ENCODE assay signal across 14 cellular contexts in genomic region chr2:237465515-237466227, GRCh38. TPM values are rescaled to one million over a fixed set of nuclear protein-coding genes. Genes with fewer than 3 reads are reported as not detected.
DNase-seq lines count a peak whose midpoint lies in the region; ATAC-seq and TF ChIP-seq lines count a peak whose summit lies in the region.
"Had no signal": no experiment of that assay in that cellular context is flagged by ENCODE, and none has a peak within 500 bp of the region (broad histone marks: within the 10 kb centered on the region; RNA-seq: fewer than 3 reads in every experiment).

No MANE protein-coding gene starts in this region.

- CTCF ChIA-PET in Calu3 (lab: Charles Lee) = no interaction called here

- no peak overlapping the region for H3K27ac ChIP-seq in coronary artery
- no peak overlapping the region for H3K27ac ChIP-seq in SJCRH30

- no peaks in the 10 kb centered on the region for H3K4me1 ChIP-seq in SJCRH30
- H3K4me1 ChIP-seq: esophagus squamous epithelium had no signal

- H3K4me1 Mint-ChIP-seq in Calu3 (ENCODE audit: low read depth, unreplicated experiment) = peaks cover 8% of the 10 kb centered on the region

- no peak for DNase-seq in Calu3
- DNase-seq in NOMO-1 treated with DMSO at 0.1 percent for 48 hours (lab: John Stamatoyannopoulos, UW; ENCODE audit: unreplicated experiment) = peak; percentile 79
- DNase-seq in coronary artery (ENCODE audit: low spot score) = peak; percentile 62
- DNase-seq in non-pigmented ciliary epithelial cell (ENCODE audit: low read depth) = peak; percentile 98
- DNase-seq in iPS-NIHi7 (ENCODE audit: extremely low spot score) = no peak
- no peak for DNase-seq in SJCRH30
- DNase-seq: activated CD4-positive, alpha-beta T cell treated with anti-CD3 and anti-CD28 coated beads, Interleukin-2, amount 50 U/mL, for 48 hours; anterior cingulate cortex; DND-41; esophagus squamous epithelium; NCI-H1436 had no signal

- no peaks in the 10 kb centered on the region for H3K9me3 ChIP-seq in SJCRH30 (replicated peaks)
- H3K9me3 ChIP-seq: esophagus squamous epithelium had no signal

- H3K27me3 Mint-ChIP-seq in Calu3 (ENCODE audit: unreplicated experiment) = peaks cover 13% of the 10 kb centered on the region

- H3K4me3 ChIP-seq in coronary artery (no peak overlapping the region), SJCRH30 (no peak overlapping the region)
- H3K4me3 ChIP-seq: esophagus squamous epithelium had no signal

- no peak for ATAC-seq in GM21526 (IDR thresholded peaks at IDR 0.05; ENCODE audit: low FRiP score, unreplicated experiment)
- ATAC-seq in HG02678 (IDR thresholded peaks at IDR 0.05; ENCODE audit: unreplicated experiment) = no peak

- H3K27me3 ChIP-seq in SJCRH30 = no peaks in the 10 kb centered on the region

- H3K4me3 Mint-ChIP-seq in Calu3 (ENCODE audit: low read depth, unreplicated experiment) = no peak overlapping the region

- H3K36me3 ChIP-seq in SJCRH30 = no peaks in the 10 kb centered on the region
- H3K36me3 ChIP-seq: esophagus squamous epithelium had no signal

- no peaks in the 10 kb centered on the region for H3K36me3 Mint-ChIP-seq in Calu3 (ENCODE audit: insufficient read depth, unreplicated experiment)

- BruUV-seq in Calu3 (replicated peaks; lab: Mats Ljungman, UMichigan) = no TSS peak

- H3K27ac Mint-ChIP-seq in Calu3 (ENCODE audit: unreplicated experiment) = peak overlapping the region; percentile 11

- no peaks in the 10 kb centered on the region for H3K9me3 Mint-ChIP-seq in Calu3 (ENCODE audit: low read depth, unreplicated experiment)

- no peak for TF ChIP-seq CTCF in Calu3 (IDR thresholded peaks at IDR 0.05; ENCODE audit: unreplicated experiment)
- no peak for TF ChIP-seq CTCF in coronary artery (IDR thresholded peaks at IDR 0.05)

- intact Hi-C loops in Calu3 (cut with micrococcal nuclease; ENCODE audit: unreplicated experiment) = no loop called here

RNA-seq across cellular contexts. Expression of gene MLPH, which starts 21.4 kb away (rescaled TPM):
- 39.8 and 47.2 TPM in 2 replicates for total RNA-seq in Calu3 (2022)
- 0.14 TPM in 1 of 2 replicates, not detected in the other for total RNA-seq in SJCRH30 (2014; rRNA removed; shearing (Covaris generic))
- total RNA-seq: skeletal muscle tissue had no signal

RNA-seq across cellular contexts. Expression of gene COL6A3, which starts 51.7 kb away (rescaled TPM):
- total RNA-seq in Calu3 (2022) = 0.07 TPM in 1 of 2 replicates, not detected in the other
- total RNA-seq in SJCRH30 (2014; rRNA removed; shearing (Covaris generic)) = 0.04 TPM in 1 of 2 replicates, not detected in the other

Comparison
In these comparisons a context has a peak if more than half of its experiments do, and no peak if none do; other contexts are left out.
1. DNase-seq: peak in NOMO-1 treated with DMSO at 0.1 percent for 48 hours (single experiment), coronary artery (single experiment) and non-pigmented ciliary epithelial cell (single experiment); none in Calu3 (single experiment), iPS-NIHi7 (single experiment) and SJCRH30 (0 of 2).
2. RNA of gene MLPH, which starts 21.4 kb away (total RNA-seq): 39.8 to 47.2 TPM in Calu3; 0.14 TPM in SJCRH30; every median in the first group is over 10 times any median in the second.